ENCODE assay signal across 8 cellular contexts in the genomic region with DNA sequence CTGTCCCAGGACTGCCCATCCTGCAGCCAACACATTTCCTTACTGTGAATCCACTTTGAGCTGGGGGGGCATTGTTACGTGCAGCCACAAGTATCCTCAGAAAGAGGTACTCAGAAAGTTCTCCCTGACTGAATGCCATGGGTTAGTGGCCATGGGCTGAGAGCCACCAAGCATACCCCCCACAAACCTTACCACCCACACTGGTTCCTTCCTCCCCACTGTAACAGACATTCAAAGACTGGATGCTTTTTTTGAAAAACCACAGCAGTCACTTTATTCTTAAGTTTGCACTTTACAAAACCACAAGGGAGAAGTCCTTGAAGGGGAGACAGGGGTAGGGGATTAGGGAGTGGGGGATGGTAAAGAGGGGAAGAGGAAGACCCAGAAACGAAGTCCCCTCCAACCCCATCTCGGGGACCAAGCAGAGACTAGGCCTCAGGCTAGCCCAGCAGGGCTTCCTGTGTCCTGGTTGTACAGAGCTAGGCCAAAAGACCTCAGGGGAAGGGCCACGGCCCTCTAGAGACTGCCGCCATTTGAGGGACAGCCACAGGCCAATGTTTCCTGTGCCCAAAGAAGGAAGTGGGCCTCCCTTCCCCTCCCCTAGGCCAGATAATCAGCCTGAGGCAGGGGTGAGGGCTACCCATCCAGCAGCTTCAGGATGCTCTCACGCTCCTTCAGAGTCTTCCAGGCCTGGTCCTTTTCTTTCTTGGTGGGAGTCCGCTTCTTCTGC. TPM values are rescaled to one million over a fixed set of nuclear protein-coding genes. Genes with fewer than 3 reads are reported as not detected.
DNase-seq lines count a peak whose midpoint lies in the region; ATAC-seq and TF ChIP-seq lines count a peak whose summit lies in the region.

No MANE protein-coding gene starts in this region.

- peak overlapping the region in 3 of 4 donors; percentile 64 to 83 (median 74) for H3K4me3 Mint-ChIP-seq in CD4-positive, CD25-positive, alpha-beta regulatory T cell
- H3K4me3 Mint-ChIP-seq in activated naive CD4-positive, alpha-beta T cell treated with anti-CD3 and anti-CD28 coated beads, Interleukin-2, amount 10 ng/mL, durations not matched to agents 7 days and 5 days: peak overlapping the region; percentile 31

- no peaks in the 10 kb centered on the region for H3K27me3 Mint-ChIP-seq in CD4-positive, CD25-positive, alpha-beta regulatory T cell
- H3K27me3 Mint-ChIP-seq in activated naive CD4-positive, alpha-beta T cell treated with anti-CD3 and anti-CD28 coated beads, Interleukin-2, amount 10 ng/mL, durations not matched to agents 7 days and 5 days: no peaks in the 10 kb centered on the region

- H3K4me1 ChIP-seq in CD4-positive, CD25-positive, alpha-beta regulatory T cell (ENCODE audit: control insufficient read depth, insufficient read depth, low read length, poor library complexity, severe bottlenecking): peaks cover 42% of the 10 kb centered on the region
- peaks cover 23% of the 10 kb centered on the region for H3K4me1 ChIP-seq in osteoblast (ENCODE audit: insufficient read depth, low read length)

- no peak for TF ChIP-seq CTCF in osteoblast (IDR thresholded peaks at IDR 0.05; ENCODE audit: extremely low read depth, low read depth, low read length)

- no peak overlapping the region for H3K4me2 ChIP-seq in osteoblast (ENCODE audit: insufficient read depth, low read length)

- no peaks in the 10 kb centered on the region for H3K27me3 ChIP-seq in CD4-positive, CD25-positive, alpha-beta regulatory T cell (ENCODE audit: control insufficient read depth, insufficient read depth, low read length)
- H3K27me3 ChIP-seq in osteoblast (ENCODE audit: insufficient read depth, low read length): no peaks in the 10 kb centered on the region

- H3K4me1 Mint-ChIP-seq in CD4-positive, CD25-positive, alpha-beta regulatory T cell: peaks cover 8 to 52% (median 45%) of the 10 kb centered on the region in 4 donors
- peaks cover 47% of the 10 kb centered on the region for H3K4me1 Mint-ChIP-seq in activated naive CD4-positive, alpha-beta T cell treated with anti-CD3 and anti-CD28 coated beads, Interleukin-2, amount 10 ng/mL, durations not matched to agents 7 days and 5 days

- H3K9me3 Mint-ChIP-seq in CD4-positive, CD25-positive, alpha-beta regulatory T cell: no peaks in the 10 kb centered on the region
- H3K9me3 Mint-ChIP-seq in activated naive CD4-positive, alpha-beta T cell treated with anti-CD3 and anti-CD28 coated beads, Interleukin-2, amount 10 ng/mL, durations not matched to agents 7 days and 5 days: no peaks in the 10 kb centered on the region

- CTCF ChIA-PET in activated naive CD4-positive, alpha-beta T cell treated with anti-CD3 and anti-CD28 coated beads, Interleukin-2, amount 10 ng/mL, durations not matched to agents 7 days and 5 days (lab: Charles Lee): interaction anchor here (1.1 to 1.3 kb wide), 2 partner anchors 153 to 166 kb away, joined by 4 to 5 read pairs; no protein-coding TSS in a partner anchor

- H3K36me3 Mint-ChIP-seq in CD4-positive, CD25-positive, alpha-beta regulatory T cell: peaks cover 11% of the 10 kb centered on the region
- H3K36me3 Mint-ChIP-seq in activated naive CD4-positive, alpha-beta T cell treated with anti-CD3 and anti-CD28 coated beads, Interleukin-2, amount 10 ng/mL, durations not matched to agents 7 days and 5 days: peaks cover 43% of the 10 kb centered on the region

- peaks cover 24% of the 10 kb centered on the region for H3K36me3 ChIP-seq in CD4-positive, CD25-positive, alpha-beta regulatory T cell (ENCODE audit: control insufficient read depth, insufficient read depth, low read length)
- H3K36me3 ChIP-seq in osteoblast (ENCODE audit: insufficient read depth, low read length): peaks cover 29% of the 10 kb centered on the region

- H3K27ac ChIP-seq in CD4-positive, CD25-positive, alpha-beta regulatory T cell (ENCODE audit: insufficient read depth, low read length, poor library complexity, severe bottlenecking): peak overlapping the region; percentile 70
- no peak overlapping the region for H3K27ac ChIP-seq in osteoblast (ENCODE audit: low read depth, low read length)

- DNase-seq in CD4-positive, CD25-positive, alpha-beta regulatory T cell: peak in 2 of 3 donors; percentile 31 to 65
- DNase-seq in Kasumi-1 (lab: John Stamatoyannopoulos, UW): peak; percentile 88 to 91
- DNase-seq in activated naive CD4-positive, alpha-beta T cell treated with anti-CD3 and anti-CD28 coated beads, Interleukin-2, amount 10 ng/mL, durations not matched to agents 7 days and 5 days: peak; percentile 53
- DNase-seq in osteoblast (ENCODE audit: insufficient read length, low spot score, missing footprints): peak; percentile 45
- no peak for DNase-seq in RPMI8226
- no peak for DNase-seq in DMS79 treated with DMSO at 0.1 percent for 48 hours (lab: John Stamatoyannopoulos, UW)
- no peak for DNase-seq in ureter (ENCODE audit: low spot score)

- H3K27ac Mint-ChIP-seq in CD4-positive, CD25-positive, alpha-beta regulatory T cell: peak overlapping the region; percentile 84 to 95 (median 85)
- H3K27ac Mint-ChIP-seq in activated naive CD4-positive, alpha-beta T cell treated with anti-CD3 and anti-CD28 coated beads, Interleukin-2, amount 10 ng/mL, durations not matched to agents 7 days and 5 days: peak overlapping the region; percentile 91

- H4K20me1 ChIP-seq in osteoblast (ENCODE audit: insufficient read depth, low read length): no peaks in the 10 kb centered on the region

- no peaks in the 10 kb centered on the region for H3K79me2 ChIP-seq in osteoblast (ENCODE audit: insufficient read depth, low read length)

- no peak overlapping the region for H2AFZ ChIP-seq in osteoblast (ENCODE audit: low read length)

- no peaks in the 10 kb centered on the region for H3K9me3 ChIP-seq in CD4-positive, CD25-positive, alpha-beta regulatory T cell (ENCODE audit: control insufficient read depth in 2 of 2, low read length in 2 of 2)
- H3K9me3 ChIP-seq in osteoblast (ENCODE audit: low read depth, low read length): no peaks in the 10 kb centered on the region

- H3K4me3 ChIP-seq in CD4-positive, CD25-positive, alpha-beta regulatory T cell (ENCODE audit: low read depth, low read length): peak overlapping the region; percentile 15
- H3K4me3 ChIP-seq in osteoblast (ENCODE audit: insufficient read depth, low read length): no peak overlapping the region

- peak; percentile 55 to 59 for ATAC-seq in CD4-positive, CD25-positive, alpha-beta regulatory T cell (ENCODE audit: low read depth in 2 of 2)
- peak; percentile 61 for ATAC-seq in GM19467 (IDR thresholded peaks at IDR 0.05; ENCODE audit: unreplicated experiment)

RNA-seq across cellular contexts. Expression of gene CAMK1, which starts 10.1 kb away (rescaled TPM):
- total RNA-seq in CD4-positive, CD25-positive, alpha-beta regulatory T cell: 4.9 TPM
- 10 to 100 TPM in 1 of 4 donors, 1 to 10 TPM in 3; 4.5 to 13.7 (median 7.7) TPM for polyA plus RNA-seq in CD4-positive, CD25-positive, alpha-beta regulatory T cell
- total RNA-seq in osteoblast: 22.1 and 25.9 TPM in 2 replicates
- 24.3 TPM for total RNA-seq in ureter

RNA-seq across cellular contexts. Expression of gene TADA3, which starts 12.4 kb away (rescaled TPM):
- 44.7 TPM for total RNA-seq in CD4-positive, CD25-positive, alpha-beta regulatory T cell
- 10 to 100 TPM; 50.2 to 69.0 (median 60.5) TPM for polyA plus RNA-seq in CD4-positive, CD25-positive, alpha-beta regulatory T cell
- total RNA-seq in osteoblast (88.4 and 102 TPM in 2 replicates), ureter (54.6 TPM)

RNA-seq across cellular contexts. Expression of gene ARPC4, which starts 13.0 kb away (rescaled TPM):
- total RNA-seq in CD4-positive, CD25-positive, alpha-beta regulatory T cell: 203 TPM
- 100 to 1,000 TPM; 294 to 384 (median 336) TPM for polyA plus RNA-seq in CD4-positive, CD25-positive, alpha-beta regulatory T cell
- 203 and 222 TPM in 2 replicates for total RNA-seq in osteoblast
- total RNA-seq in ureter: 166 TPM

RNA-seq across cellular contexts. Expression of gene OGG1, which starts 30.1 kb away (rescaled TPM):
- total RNA-seq in CD4-positive, CD25-positive, alpha-beta regulatory T cell: 26.3 TPM
- polyA plus RNA-seq in CD4-positive, CD25-positive, alpha-beta regulatory T cell: 10 to 100 TPM; 21.8 to 30.2 (median 26.7) TPM
- 24.8 and 25.7 TPM in 2 replicates for total RNA-seq in osteoblast
- 25.3 TPM for total RNA-seq in ureter

RNA-seq across cellular contexts. Expression of gene TTLL3, which starts 30.2 kb away (rescaled TPM):
- 89.9 TPM for total RNA-seq in CD4-positive, CD25-positive, alpha-beta regulatory T cell
- polyA plus RNA-seq in CD4-positive, CD25-positive, alpha-beta regulatory T cell: 1 to 10 TPM; 2.3 to 3.8 (median 3.1) TPM
- 31.1 and 33.9 TPM in 2 replicates for total RNA-seq in osteoblast
- 98.3 TPM for total RNA-seq in ureter

Comparison
In these comparisons a context has a peak if more than half of its experiments do, and no peak if none do; other contexts are left out.
1. DNase-seq: peak in CD4-positive, CD25-positive, alpha-beta regulatory T cell (2 of 3), Kasumi-1 (2 of 2), activated naive CD4-positive, alpha-beta T cell treated with anti-CD3 and anti-CD28 coated beads, Interleukin-2, amount 10 ng/mL, durations not matched to agents 7 days and 5 days (single experiment) and osteoblast (single experiment); none in RPMI8226 (single experiment), DMS79 treated with DMSO at 0.1 percent for 48 hours (single experiment) and ureter (single experiment).